Comparison of ENCODE assay signal across 9 cellular contexts in genomic region chr15:67144609-67145306, GRCh38.
A peak's percentile ranks its signal among the peaks of the same experiment; 100 is the strongest.
DNase-seq lines count a peak whose midpoint lies in the region; ATAC-seq and TF ChIP-seq lines count a peak whose summit lies in the region.
"Had no signal": no experiment of that assay in that cellular context is flagged by ENCODE, and none has a peak within 500 bp of the region (broad histone marks: within the 10 kb centered on the region; RNA-seq: fewer than 3 reads in every experiment).

No MANE protein-coding gene starts in this region.

- H3K4me1 ChIP-seq in right cardiac atrium (ENCODE audit: control insufficient read depth, insufficient read depth, low read length) = peaks cover 49% of the 10 kb centered on the region

- POLR2A ChIA-PET in WTC11 (lab: Charles Lee) = no interaction called here

- H3K27ac ChIP-seq in right cardiac atrium (ENCODE audit: low read length) = peak overlapping the region; percentile 36

- H3K27me3 Mint-ChIP-seq in WTC11 (ENCODE audit: low read depth) = no peaks in the 10 kb centered on the region; the same call in 1 of the 2 replicates

- WGBS in right cardiac atrium = 58% methylated on average over 7 of the region's 7 CpGs

- peak overlapping the region; percentile 37 for H3K4me3 Mint-ChIP-seq in WTC11

- no peaks in the 10 kb centered on the region for H3K27me3 ChIP-seq in right cardiac atrium (ENCODE audit: control insufficient read depth, insufficient read depth)

- no peaks in the 10 kb centered on the region for H3K9me3 ChIP-seq in right cardiac atrium (ENCODE audit: control insufficient read depth, low read length)

- no peaks in the 10 kb centered on the region for H3K9me3 Mint-ChIP-seq in WTC11

- ATAC-seq in right cardiac atrium = peak in 1 of 2 donors; percentile 11
- ATAC-seq in Right ventricle myocardium inferior = no peak
- peak; percentile 73 for ATAC-seq in WTC11
- no peak for ATAC-seq in GM21723 (IDR thresholded peaks at IDR 0.05; ENCODE audit: unreplicated experiment)

- intact Hi-C loops in right cardiac atrium (cut with DNase I) = loop anchor here in 1 of 4 donors (10.0 kb wide), 1 partner anchor 80 kb away; the partner anchor contains the start of gene SMAD3
- intact Hi-C loops in Right ventricle myocardium inferior (cut with DNase I) = no loop called here

- DNase-seq in right cardiac atrium = peak in 2 of 3 donors; percentile 35 to 44
- DNase-seq in Right ventricle myocardium inferior (ENCODE audit: missing footprints) = no peak
- peak; percentile 54 for DNase-seq in WTC11 (ENCODE audit: low spot score)
- peak; percentile 98 for DNase-seq in iris pigment epithelial cell (ENCODE audit: low read depth)
- no peak for DNase-seq in NCI-H2029 treated with DMSO at 0.1 percent for 48 hours (lab: John Stamatoyannopoulos, UW)
- DNase-seq in NCI-H2107 treated with DMSO at 0.1 percent for 48 hours (lab: John Stamatoyannopoulos, UW; ENCODE audit: unreplicated experiment) = no peak
- DNase-seq in NCI-H510A treated with DMSO at 0.1 percent for 48 hours (lab: John Stamatoyannopoulos, UW) = no peak
- DNase-seq: DMS 273 treated with DMSO at 0.1 percent for 48 hours had no signal

- CTCF ChIA-PET in WTC11 (lab: Charles Lee) = interaction anchor here (1.0 kb wide), 1 partner anchor 21 kb away, joined by 3 read pairs; no protein-coding TSS in a partner anchor

- H3K36me3 Mint-ChIP-seq in WTC11 = no peaks in the 10 kb centered on the region

- H3K4me1 Mint-ChIP-seq in WTC11 = peaks cover 98% of the 10 kb centered on the region

- no peak for TF ChIP-seq CTCF in WTC11 (IDR thresholded peaks at IDR 0.05)

- H3K27ac Mint-ChIP-seq in WTC11 = peak overlapping the region; percentile 84

- H3K4me3 ChIP-seq in right cardiac atrium (ENCODE audit: low read length) = no peak overlapping the region

TF ChIP-seq in WTC11, 78 proteins besides CTCF, POLR2A, EP300 and RAD21:
- TF ChIP-seq TEAD1 (CRISPR knock-in tag; IDR thresholded peaks at IDR 0.05) (peak; percentile 51; the same call in 1 of the 2 replicates), MXD4 (CRISPR knock-in tag; IDR thresholded peaks at IDR 0.05; ENCODE audit: borderline replicate concordance) (no peak), ZNF532 (CRISPR knock-in tag; IDR thresholded peaks at IDR 0.05; ENCODE audit: borderline replicate concordance) (no peak), NFE2L1 (CRISPR knock-in tag; IDR thresholded peaks at IDR 0.05) (no peak), ESRRA (CRISPR knock-in tag; IDR thresholded peaks at IDR 0.05; ENCODE audit: borderline replicate concordance) (no peak)
TF ChIP-seq in WTC11: peak in this region for 1.

Comparison
In these comparisons a context has a peak if more than half of its experiments do, and no peak if none do; other contexts are left out.
1. DNase-seq: peak in right cardiac atrium (2 of 3), WTC11 (single experiment) and iris pigment epithelial cell (single experiment); none in Right ventricle myocardium inferior (single experiment), NCI-H2029 treated with DMSO at 0.1 percent for 48 hours (single experiment), NCI-H2107 treated with DMSO at 0.1 percent for 48 hours (single experiment) and NCI-H510A treated with DMSO at 0.1 percent for 48 hours (single experiment).